8 cellular contexts compared by ENCODE assay signal in genomic region chr5:109695005-109695926, GRCh38. TPM values are rescaled to one million over a fixed set of nuclear protein-coding genes. Genes with fewer than 3 reads are reported as not detected.
DNase-seq lines count a peak whose midpoint lies in the region; ATAC-seq and TF ChIP-seq lines count a peak whose summit lies in the region.

No MANE protein-coding gene starts in this region.

- ATAC-seq in GM18498 (IDR thresholded peaks at IDR 0.05; ENCODE audit: unreplicated experiment) (peak; percentile 57), GM21717 (IDR thresholded peaks at IDR 0.05; ENCODE audit: unreplicated experiment) (peak; percentile 60), lower lobe of right lung (no peak)

- H3K4me3 Mint-ChIP-seq in Caco-2 (ENCODE audit: unreplicated experiment), result no peak overlapping the region

- no peaks in the 10 kb centered on the region for H3K27me3 ChIP-seq in MM.1S (replicated peaks; ENCODE audit: insufficient read depth, low read length)
- H3K27me3 ChIP-seq in lower lobe of right lung (ENCODE audit: low read depth), result no peaks in the 10 kb centered on the region
- no peaks in the 10 kb centered on the region for H3K27me3 ChIP-seq in Caco-2 (replicated peaks; ENCODE audit: control insufficient read depth, insufficient read depth, low read length)

- H3K4me3 ChIP-seq in MM.1S (ENCODE audit: low read length) (peak overlapping the region; percentile 94), lower lobe of right lung (no peak overlapping the region), Caco-2 (ENCODE audit: low read depth, low read length) (no peak overlapping the region), foreskin fibroblast (ENCODE audit: low read depth in 1 of 2, low read length in 2 of 2) (no peak overlapping the region)

- H3K79me2 ChIP-seq in MM.1S (ENCODE audit: low read length), result peaks cover 100% of the 10 kb centered on the region

- POLR2A ChIA-PET in Caco-2 (lab: Charles Lee), result no interaction called here

- no peak overlapping the region for H3K27ac Mint-ChIP-seq in Caco-2 (ENCODE audit: unreplicated experiment)

- H3K27me3 Mint-ChIP-seq in Caco-2 (ENCODE audit: insufficient read depth, unreplicated experiment), result no peaks in the 10 kb centered on the region

- peaks cover 38% of the 10 kb centered on the region for H3K4me1 ChIP-seq in MM.1S (ENCODE audit: low read length)
- H3K4me1 ChIP-seq in lower lobe of right lung, result peaks cover 57% of the 10 kb centered on the region
- 0 out of 2 replicates have a peak, but pooled peaks cover 6% of the 10 kb centered on the region for H3K4me1 ChIP-seq in Caco-2

- H2AFZ ChIP-seq in MM.1S (ENCODE audit: low read length), result no peak overlapping the region

- peaks cover 4% of the 10 kb centered on the region; the same call in 1 of the 2 replicates for H3K36me3 ChIP-seq in MM.1S (replicated peaks; ENCODE audit: insufficient read depth, low read length)
- H3K36me3 ChIP-seq in lower lobe of right lung, result no peaks in the 10 kb centered on the region
- H3K36me3 ChIP-seq in Caco-2 (ENCODE audit: control insufficient read depth, insufficient read depth, low read length), result no peaks in the 10 kb centered on the region

- intact Hi-C loops in lower lobe of right lung (cut with DNase I), result no loop called here
- intact Hi-C loops in Caco-2 (cut with micrococcal nuclease; ENCODE audit: unreplicated experiment), result no loop called here

- DNase-seq in MM.1S, result peak; percentile 71
- no peak for DNase-seq in lower lobe of right lung
- DNase-seq in SHP77 (lab: John Stamatoyannopoulos, UW), result no peak
- DNase-seq in HuH-7 (ENCODE audit: low spot score), result no peak
- DNase-seq in Caco-2, result no peak
- no peak for DNase-seq in foreskin fibroblast

- peak overlapping the region; percentile 73 for H3K9ac ChIP-seq in MM.1S (ENCODE audit: low read length)

- peaks cover 75% of the 10 kb centered on the region for H3F3A ChIP-seq in MM.1S (ENCODE audit: insufficient read depth, low read length)

- H3K9me3 Mint-ChIP-seq in Caco-2 (ENCODE audit: unreplicated experiment), result no peaks in the 10 kb centered on the region

- peak overlapping the region; percentile 95 for H3K4me2 ChIP-seq in MM.1S (ENCODE audit: low read depth, low read length)

- H3K4me1 Mint-ChIP-seq in Caco-2 (ENCODE audit: low read depth, unreplicated experiment), result peaks cover 32% of the 10 kb centered on the region

- no peaks in the 10 kb centered on the region; the same call in 1 of the 2 replicates for H4K20me1 ChIP-seq in MM.1S (ENCODE audit: insufficient read depth, low read length)

- H3K9me2 ChIP-seq in MM.1S (replicated peaks; ENCODE audit: insufficient read depth, low read length), result no peaks in the 10 kb centered on the region

- no TSS peak for BruUV-seq in Caco-2 (replicated peaks; lab: Mats Ljungman, UMichigan)

- H3K36me3 Mint-ChIP-seq in Caco-2 (ENCODE audit: insufficient read depth, unreplicated experiment), result no peaks in the 10 kb centered on the region

- CTCF ChIA-PET in Caco-2 (lab: Charles Lee), result no interaction called here

- H3K9me3 ChIP-seq in MM.1S (replicated peaks; ENCODE audit: insufficient read depth, low read length) (no peaks in the 10 kb centered on the region), lower lobe of right lung (no peaks in the 10 kb centered on the region), Caco-2 (no peaks in the 10 kb centered on the region)

- H3K27ac ChIP-seq in MM.1S (ENCODE audit: low read length) (peak overlapping the region; percentile 92), lower lobe of right lung (peak overlapping the region; percentile 33)

- no peak for TF ChIP-seq CTCF in MM.1S (IDR thresholded peaks at IDR 0.05; ENCODE audit: low read length)
- no peak for TF ChIP-seq CTCF in lower lobe of right lung (IDR thresholded peaks at IDR 0.05)
- TF ChIP-seq CTCF in Caco-2 (IDR thresholded peaks at IDR 0.05; ENCODE audit: insufficient read depth in 1 of 2, low read depth in 1 of 2, low read length in 1 of 2, severe bottlenecking in 1 of 2, unreplicated experiment in 1 of 2), result no peak
- no peak for TF ChIP-seq CTCF in foreskin fibroblast (IDR thresholded peaks at IDR 0.05; ENCODE audit: low read depth, low read length)

RNA-seq across cellular contexts. Expression of gene MAN2A1, which starts 5.5 kb away (rescaled TPM):
- 42.9 TPM for total RNA-seq in lower lobe of right lung
- total RNA-seq in Caco-2 (2022), result 57.3 and 57.7 TPM in 2 replicates

Comparison
In these comparisons a context has a peak if more than half of its experiments do, and no peak if none do; other contexts are left out.
1. ATAC-seq: peak in GM18498 (single experiment) and GM21717 (single experiment); none in lower lobe of right lung (0 of 2).